1 cellular context compared by ENCODE assay signal in genomic region chr5:77491783-77492652, GRCh38.
TF ChIP-seq lines count a peak whose summit lies in the region.

Gene WDR41, minus strand, starts transcription at chr5:77492316. Its CDS starts 96 bp downstream, at chr5:77492220.

TF ChIP-seq in K562, 482 proteins besides CTCF, POLR2A, EP300 and RAD21 (continued from another document and continues in another):
- no peak for TF ChIP-seq ARID3B (CRISPR knock-in tag; IDR thresholded peaks at IDR 0.05; ENCODE audit: borderline replicate concordance)
- TF ChIP-seq ZNF740 (CRISPR knock-in tag; IDR thresholded peaks at IDR 0.05): no peak; the same call in 1 of the 2 replicates
- no peak for TF ChIP-seq ZNF740 (tag; IDR thresholded peaks at IDR 0.05)
- TF ChIP-seq HDAC2 (IDR thresholded peaks at IDR 0.05): peak; percentile 35; the same call in 1 of the 2 replicates
- peak; percentile 68 for TF ChIP-seq ZNF431 (CRISPR knock-in tag; IDR thresholded peaks at IDR 0.05)
- no peak for TF ChIP-seq RERE (CRISPR knock-in tag; IDR thresholded peaks at IDR 0.05; ENCODE audit: borderline replicate concordance)
- TF ChIP-seq SMAD1 (IDR thresholded peaks at IDR 0.05; ENCODE audit: low read depth, low read length, partially characterized antibody): peak; percentile 20
- peak in 1 of 2 experiments; percentile 8; a peak in 1 of 4 replicates for TF ChIP-seq TBL1XR1 (IDR thresholded peaks at IDR 0.05; ENCODE audit: low read length in 2 of 2)
- 0 out of 4 replicates have a peak, but pooled peaks of 1 of the 2 experiments have one; percentile 50 for TF ChIP-seq FOXA3 (CRISPR knock-in tag; conservative IDR thresholded peaks at IDR 0.05 in 1 of 2, IDR thresholded peaks at IDR 0.05 in 1 of 2)
- TF ChIP-seq PCBP2 (IDR thresholded peaks at IDR 0.05; ENCODE audit: low read depth, low read length, poor library complexity, severe bottlenecking): no peak
- TF ChIP-seq HOMEZ (CRISPR knock-in tag; IDR thresholded peaks at IDR 0.05): no peak
- no peak for TF ChIP-seq PREB (CRISPR knock-in tag; IDR thresholded peaks at IDR 0.05)
- peak; percentile 87; the same call in 1 of the 2 replicates for TF ChIP-seq ZNF282 (CRISPR knock-in tag; IDR thresholded peaks at IDR 0.05)
- no peak for TF ChIP-seq USF2 (CRISPR knock-in tag; IDR thresholded peaks at IDR 0.05)
- no peak for TF ChIP-seq PRDM10 (IDR thresholded peaks at IDR 0.05; ENCODE audit: partially characterized antibody)
- peak; percentile 49 for TF ChIP-seq ETV1 (tag; conservative IDR thresholded peaks at IDR 0.05; ENCODE audit: low read depth)
- peak; percentile 96 for TF ChIP-seq RBFOX2 (IDR thresholded peaks at IDR 0.05; ENCODE audit: low read depth, low read length)
- peak; percentile 94 for TF ChIP-seq ZBTB1 (CRISPR knock-in tag; IDR thresholded peaks at IDR 0.05; ENCODE audit: borderline replicate concordance, low read depth)
- TF ChIP-seq L3MBTL2 (IDR thresholded peaks at IDR 0.05): peak; percentile 81
- peak; percentile 35; the same call in 1 of the 2 replicates for TF ChIP-seq TOE1 (IDR thresholded peaks at IDR 0.05; ENCODE audit: borderline replicate concordance)
- no peak for TF ChIP-seq TOE1 (CRISPR knock-in tag; IDR thresholded peaks at IDR 0.05; ENCODE audit: borderline replicate concordance, low read depth)
- no peak for TF ChIP-seq ZNF408 (CRISPR knock-in tag; IDR thresholded peaks at IDR 0.05; ENCODE audit: low read depth)
- TF ChIP-seq CBX2 (IDR thresholded peaks at IDR 0.05; ENCODE audit: insufficient read depth, low read length, poor library complexity, severe bottlenecking): no peak
- peak; percentile 48 for TF ChIP-seq PHF20 (IDR thresholded peaks at IDR 0.05; ENCODE audit: partially characterized antibody)
- TF ChIP-seq KDM5B (IDR thresholded peaks at IDR 0.05; ENCODE audit: insufficient replicate concordance, low read depth, low read length): peak; percentile 68
- peak; percentile 80 for TF ChIP-seq TFAP4 (CRISPR knock-in tag; IDR thresholded peaks at IDR 0.05; ENCODE audit: borderline replicate concordance)
- peak; percentile 76; the same call in 1 of the 2 replicates for TF ChIP-seq SMAD4 (CRISPR knock-in tag; conservative IDR thresholded peaks at IDR 0.05)
- TF ChIP-seq ZNF583 (CRISPR knock-in tag; IDR thresholded peaks at IDR 0.05): no peak
- peak in 1 of 2 experiments; percentile 18; a peak in 1 of 4 replicates for TF ChIP-seq ZNF639 (CRISPR knock-in tag; conservative IDR thresholded peaks at IDR 0.05 in 1 of 2, IDR thresholded peaks at IDR 0.05 in 1 of 2)
- peak; percentile 98 for TF ChIP-seq ZBTB7A (IDR thresholded peaks at IDR 0.05; ENCODE audit: borderline replicate concordance, control insufficient read depth, low read depth, low read length)
- no peak for TF ChIP-seq ZNF395 (CRISPR knock-in tag; IDR thresholded peaks at IDR 0.05)
